Comparison of ENCODE assay signal across 19 cellular contexts in the genomic region with DNA sequence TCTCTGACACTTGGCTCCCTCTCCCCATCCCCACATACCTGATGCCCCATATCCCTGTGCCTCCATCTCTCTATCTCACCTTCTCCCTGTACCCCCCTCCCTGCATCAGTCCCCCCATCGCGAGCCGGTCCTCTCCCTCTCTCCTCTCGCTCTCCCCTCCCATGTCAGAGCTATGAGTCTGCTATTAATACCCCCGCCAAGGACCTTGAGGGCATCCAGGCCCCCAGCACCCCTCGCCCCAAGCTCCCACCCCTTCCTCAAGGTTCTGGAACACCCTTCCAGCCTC. TPM values are rescaled to one million over a fixed set of nuclear protein-coding genes. Genes with fewer than 3 reads are reported as not detected.
DNase-seq lines count a peak whose midpoint lies in the region; ATAC-seq and TF ChIP-seq lines count a peak whose summit lies in the region.
"Had no signal": no experiment of that assay in that cellular context is flagged by ENCODE, and none has a peak within 500 bp of the region (broad histone marks: within the 10 kb centered on the region; RNA-seq: fewer than 3 reads in every experiment).

No MANE protein-coding gene starts in this region.

- H3K27ac Mint-ChIP-seq in glutamatergic neuron (ENCODE audit: unreplicated experiment), result peak overlapping the region; percentile 43
- H3K27ac Mint-ChIP-seq: activated naive CD8-positive, alpha-beta T cell treated with anti-CD3 and anti-CD28 coated beads, Interleukin-2, amount 50 U/mL, for 24 hours; endodermal cell; stimulated activated naive CD8-positive, alpha-beta T cell treated with anti-CD3 and anti-CD28 coated beads, Interleukin-15, amount 100 ng/mL, for 72 hours had no signal

- H3K4me1 ChIP-seq in SK-N-SH (ENCODE audit: control insufficient read depth in 1 of 2, insufficient read depth in 2 of 2, low read depth in 1 of 2, low read length in 1 of 2) (peaks cover 4 to 48% of the 10 kb centered on the region in 2 experiments; a peak in 3 of 4 replicates), NT2/D1 (ENCODE audit: insufficient read depth, insufficient read length) (peaks cover 22% of the 10 kb centered on the region), parathyroid adenoma (no peaks in the 10 kb centered on the region)
- H3K4me1 ChIP-seq: psoas muscle had no signal

- no peaks in the 10 kb centered on the region for H4K20me1 ChIP-seq in SK-N-SH (ENCODE audit: insufficient read depth)

- no peaks in the 10 kb centered on the region for H3K36me3 Mint-ChIP-seq in glutamatergic neuron (ENCODE audit: unreplicated experiment)

- H3K4me2 ChIP-seq in SK-N-SH (peak overlapping the region; percentile 93; the same call in 1 of the 2 replicates), parathyroid adenoma (ENCODE audit: low read length) (peak overlapping the region; percentile 72)

- ATAC-seq in SK-N-SH treated with all-trans-retinoic acid at 6 μM for 48 hours (no peak), HG02678 (IDR thresholded peaks at IDR 0.05; ENCODE audit: unreplicated experiment) (no peak)
- ATAC-seq: activated naive CD8-positive, alpha-beta T cell treated with anti-CD3 and anti-CD28 coated beads, Interleukin-2, amount 50 U/mL, for 24 hours; GM12878; left cardiac atrium; psoas muscle; stimulated activated naive CD8-positive, alpha-beta T cell treated with anti-CD3 and anti-CD28 coated beads, Interleukin-15, amount 100 ng/mL, for 72 hours had no signal

- H3K9me3 ChIP-seq in SK-N-SH (no peaks in the 10 kb centered on the region), NT2/D1 (ENCODE audit: insufficient read depth, low read length) (no peaks in the 10 kb centered on the region), parathyroid adenoma (ENCODE audit: control insufficient read depth, low read length) (no peaks in the 10 kb centered on the region)
- H3K9me3 ChIP-seq: psoas muscle had no signal

- H3K9ac ChIP-seq in SK-N-SH, result no peak overlapping the region
- peak overlapping the region; percentile 67 for H3K9ac ChIP-seq in NT2/D1 (ENCODE audit: insufficient read length, low read depth)
- H3K9ac ChIP-seq in parathyroid adenoma, result no peak overlapping the region

- POLR2A ChIA-PET in SK-N-SH (lab: Yijun Ruan, JAX), result interaction anchor here (0.7 kb wide), 1 partner anchor 64 kb away, joined by 3 read pairs; no protein-coding TSS in a partner anchor

- H3K4me3 Mint-ChIP-seq in glutamatergic neuron (ENCODE audit: unreplicated experiment), result peak overlapping the region; percentile 82
- H3K4me3 Mint-ChIP-seq: activated naive CD8-positive, alpha-beta T cell treated with anti-CD3 and anti-CD28 coated beads, Interleukin-2, amount 50 U/mL, for 24 hours; endodermal cell had no signal

- no peak overlapping the region for H2AFZ ChIP-seq in SK-N-SH (ENCODE audit: low read depth)
- no peak overlapping the region for H2AFZ ChIP-seq in parathyroid adenoma

- peaks cover 13% of the 10 kb centered on the region for H3K9me3 Mint-ChIP-seq in glutamatergic neuron (ENCODE audit: unreplicated experiment)
- H3K9me3 Mint-ChIP-seq: endodermal cell had no signal

- no peaks in the 10 kb centered on the region for H3K27me3 ChIP-seq in SK-N-SH (ENCODE audit: insufficient read depth)
- peaks cover 54% of the 10 kb centered on the region for H3K27me3 ChIP-seq in NT2/D1 (ENCODE audit: insufficient read depth, insufficient read length)
- no peaks in the 10 kb centered on the region for H3K27me3 ChIP-seq in parathyroid adenoma (ENCODE audit: control insufficient read depth, insufficient read depth, low read length)

- DNase-seq in SK-N-SH (no peak), NT2/D1 (ENCODE audit: low read depth, low spot score) (no peak), glutamatergic neuron (no peak), NK-92 (lab: John Stamatoyannopoulos, UW; ENCODE audit: unreplicated experiment) (no peak), dermis blood vessel endothelial cell (no peak)
- DNase-seq: activated CD4-positive, alpha-beta T cell treated with anti-CD3 and anti-CD28 coated beads, Interleukin-2, amount 50 U/mL, for 4 hours; activated naive CD8-positive, alpha-beta T cell treated with anti-CD3 and anti-CD28 coated beads, Interleukin-2, amount 50 U/mL, for 24 hours; endodermal cell; hippocampal formation; left cardiac atrium; NCI-H1436 treated with DMSO at 0.1 percent for 48 hours; psoas muscle; stimulated activated naive CD8-positive, alpha-beta T cell treated with anti-CD3 and anti-CD28 coated beads, Interleukin-15, amount 100 ng/mL, for 72 hours had no signal

- H3K4me1 Mint-ChIP-seq in glutamatergic neuron (ENCODE audit: low read depth, unreplicated experiment), result peaks cover 21% of the 10 kb centered on the region

- TF ChIP-seq EP300 in SK-N-SH (IDR thresholded peaks at IDR 0.05; ENCODE audit: borderline replicate concordance in 1 of 2, low read depth in 1 of 2, low read length in 1 of 2), result no peak

- peaks cover 26% of the 10 kb centered on the region for H3F3A ChIP-seq in SK-N-SH (replicated peaks; ENCODE audit: insufficient read depth)

- peaks cover 13% of the 10 kb centered on the region for H3K79me2 ChIP-seq in SK-N-SH (ENCODE audit: insufficient read depth)
- peaks cover 9% of the 10 kb centered on the region for H3K79me2 ChIP-seq in parathyroid adenoma

- no peaks in the 10 kb centered on the region for H3K36me3 ChIP-seq in SK-N-SH (replicated peaks in 1 of 2; ENCODE audit: control insufficient read depth in 1 of 2, insufficient read depth in 2 of 2, low read length in 1 of 2)
- H3K36me3 ChIP-seq in NT2/D1 (ENCODE audit: insufficient read depth, insufficient read length, low read length), result no peaks in the 10 kb centered on the region
- H3K36me3 ChIP-seq in parathyroid adenoma (ENCODE audit: control insufficient read depth, insufficient read depth, low read length), result no peaks in the 10 kb centered on the region

- H3K9me2 ChIP-seq in SK-N-SH, result no peaks in the 10 kb centered on the region

- no peak overlapping the region for H3K4me3 ChIP-seq in SK-N-SH (ENCODE audit: low read depth in 2 of 2, low read length in 1 of 2)
- H3K4me3 ChIP-seq in NT2/D1 (ENCODE audit: insufficient read length, low read depth), result no peak overlapping the region
- H3K4me3 ChIP-seq in parathyroid adenoma (ENCODE audit: low read depth, low read length), result peak overlapping the region; percentile 51
- H3K4me3 ChIP-seq: GM12878, psoas muscle had no signal

- H3K27ac ChIP-seq in SK-N-SH (ENCODE audit: low read depth in 2 of 2, low read length in 1 of 2) (no peak overlapping the region), parathyroid adenoma (no peak overlapping the region)
- H3K27ac ChIP-seq: psoas muscle had no signal

- CTCF ChIA-PET in SK-N-SH (lab: Yijun Ruan, JAX), result interaction anchor here (0.6 to 1.2 kb wide), 2 partner anchors 50 to 54 kb away, joined by 3 to 5 read pairs; a partner anchor contains a TSS

- TF ChIP-seq CTCF in SK-N-SH (IDR thresholded peaks at IDR 0.05) (no peak), glutamatergic neuron (IDR thresholded peaks at IDR 0.05; ENCODE audit: partially characterized antibody, unreplicated experiment) (no peak), parathyroid adenoma (IDR thresholded peaks at IDR 0.05) (no peak)

- 67% methylated on average over 6 of the region's 6 CpGs for WGBS in SK-N-SH (ENCODE audit: low lambda C conversion rate)

- TF ChIP-seq RAD21 in SK-N-SH (IDR thresholded peaks at IDR 0.05; ENCODE audit: low read length), result no peak

- peaks cover 21% of the 10 kb centered on the region for H3K27me3 Mint-ChIP-seq in glutamatergic neuron (ENCODE audit: unreplicated experiment)

TF ChIP-seq in SK-N-SH, 30 proteins besides CTCF, POLR2A, EP300 and RAD21 (continues in another document):
- no peak for TF ChIP-seq GATA2 (CRISPR knock-in tag; IDR thresholded peaks at IDR 0.05)

TF ChIP-seq in SK-N-SH treated with all-trans-retinoic acid at 6 μM for 48 hours, 23 proteins besides CTCF, POLR2A, EP300 and RAD21 (continues in another document):
- no peak for TF ChIP-seq CSDC2 (CRISPR knock-in tag; IDR thresholded peaks at IDR 0.05)

RNA-seq across cellular contexts. Expression of a gene that starts 1.6 kb away (rescaled TPM):
- polyA plus RNA-seq in SK-N-SH (2012; rRNA removed), result 0.54 and 0.92 TPM in 2 replicates
- 0.28 and 0.56 TPM in 2 replicates for polyA plus RNA-seq in SK-N-SH (2012; cell fraction: cytosol; rRNA removed)
- polyA plus RNA-seq in SK-N-SH (2012; cell fraction: nucleus; rRNA removed), result 1.3 and 1.4 TPM in 2 replicates
- total RNA-seq in glutamatergic neuron (ENCODE audit: unreplicated experiment) (21.7 TPM), dermis blood vessel endothelial cell (0.51 and 0.79 TPM in 2 replicates)
- total RNA-seq: SK-MEL-5 had no signal

RNA-seq across cellular contexts. Expression of a gene that starts 3.8 kb away (rescaled TPM):
- polyA plus RNA-seq in SK-N-SH (2012; rRNA removed), result 119 and 138 TPM in 2 replicates
- 112 and 158 TPM in 2 replicates for polyA plus RNA-seq in SK-N-SH (2012; cell fraction: cytosol; rRNA removed)
- polyA plus RNA-seq in SK-N-SH (2012; cell fraction: nucleus; rRNA removed), result 110 and 150 TPM in 2 replicates
- total RNA-seq in glutamatergic neuron (ENCODE audit: unreplicated experiment) (213 TPM), dermis blood vessel endothelial cell (37.6 and 70.8 TPM in 2 replicates)

RNA-seq across cellular contexts. Expression of a gene that starts 30.9 kb away (rescaled TPM):
- polyA plus RNA-seq in SK-N-SH (2012; rRNA removed), result 0.08 TPM in 1 of 2 replicates, not detected in the other
- 0.03 TPM in 1 of 2 replicates, not detected in the other for polyA plus RNA-seq in SK-N-SH (2012; cell fraction: cytosol; rRNA removed)
- not detected in 2 replicates for polyA plus RNA-seq in SK-N-SH (2012; cell fraction: nucleus; rRNA removed)
- total RNA-seq in glutamatergic neuron (ENCODE audit: unreplicated experiment) (not detected), dermis blood vessel endothelial cell (not detected in 2 replicates)
- total RNA-seq: cardiac septum, endodermal cell, left cardiac atrium, psoas muscle, SK-MEL-5 had no signal

RNA-seq across cellular contexts. Expression of a gene that starts 31.4 kb away (rescaled TPM):
- 20.2 and 21.9 TPM in 2 replicates for polyA plus RNA-seq in SK-N-SH (2012; rRNA removed)
- 7.0 and 10.2 TPM in 2 replicates for polyA plus RNA-seq in SK-N-SH (2012; cell fraction: cytosol; rRNA removed)
- 77.5 and 81.7 TPM in 2 replicates for polyA plus RNA-seq in SK-N-SH (2012; cell fraction: nucleus; rRNA removed)
- 11.9 TPM for total RNA-seq in glutamatergic neuron (ENCODE audit: unreplicated experiment)
- 1.9 and 3.8 TPM in 2 replicates for total RNA-seq in dermis blood vessel endothelial cell

RNA-seq across cellular contexts. Expression of a gene that starts 50.7 kb away (rescaled TPM):
- 34.1 and 36.6 TPM in 2 replicates for polyA plus RNA-seq in SK-N-SH (2012; rRNA removed)
- polyA plus RNA-seq in SK-N-SH (2012; cell fraction: cytosol; rRNA removed), result 23.8 and 30.6 TPM in 2 replicates
- polyA plus RNA-seq in SK-N-SH (2012; cell fraction: nucleus; rRNA removed), result 29.1 and 29.6 TPM in 2 replicates
- 25.0 TPM for total RNA-seq in glutamatergic neuron (ENCODE audit: unreplicated experiment)
- 41.4 and 57.9 TPM in 2 replicates for total RNA-seq in dermis blood vessel endothelial cell

Comparison
In these comparisons a context has a peak if more than half of its experiments do, and no peak if none do; other contexts are left out.
1. RNA of a gene that starts 1.6 kb away (total RNA-seq): 21.7 TPM in glutamatergic neuron (single experiment); 0.51 to 0.79 TPM in dermis blood vessel endothelial cell; every median in the first group is over 10 times any median in the second.